In genomic region chr5:6370580-6370979, GRCh38 we compare ENCODE assay signal across 27 cellular contexts. TPM values are rescaled to one million over a fixed set of nuclear protein-coding genes. Genes with fewer than 3 reads are reported as not detected.
A peak's percentile ranks its signal among the peaks of the same experiment; 100 is the strongest.
DNase-seq lines count a peak whose midpoint lies in the region; ATAC-seq, FAIRE-seq and TF ChIP-seq lines count a peak whose summit lies in the region.
"Had no signal": no experiment of that assay in that cellular context is flagged by ENCODE, and none has a peak within 500 bp of the region (broad histone marks: within the 10 kb centered on the region; RNA-seq: fewer than 3 reads in every experiment).

No MANE protein-coding gene starts in this region.

- no peak overlapping the region for H3K4me2 ChIP-seq in DND-41 (ENCODE audit: insufficient read depth, low read length)

- no peaks in the 10 kb centered on the region for H3K27me3 ChIP-seq in DND-41 (ENCODE audit: insufficient read depth, low read length, poor library complexity)
- H3K27me3 ChIP-seq in WERI-Rb-1 (ENCODE audit: insufficient read depth, low read depth, severe bottlenecking) = no peaks in the 10 kb centered on the region
- H3K27me3 ChIP-seq in MG63 = no peaks in the 10 kb centered on the region
- H3K27me3 ChIP-seq: ascending aorta, SJSA1 had no signal

- H3K9me3 Mint-ChIP-seq in natural killer cell = no peaks in the 10 kb centered on the region
- H3K9me3 Mint-ChIP-seq: naive B cell; stimulated activated effector memory CD8-positive, alpha-beta T cell treated with anti-CD3 and anti-CD28 coated beads, Interleukin-12 subunit alpha, Interleukin-12 subunit beta, amount 100 ng/mL, for 72 hours had no signal

- intact Hi-C loops in natural killer cell (cut with micrococcal nuclease) = loop anchor here (10.0 kb wide), 1 partner anchor 876 kb away; no protein-coding TSS in a partner anchor

- H3K9me3 ChIP-seq in DND-41 (ENCODE audit: insufficient read depth, low read length, severe bottlenecking) = no peaks in the 10 kb centered on the region
- H3K9me3 ChIP-seq in WERI-Rb-1 (ENCODE audit: severe bottlenecking) = no peaks in the 10 kb centered on the region
- no peaks in the 10 kb centered on the region for H3K9me3 ChIP-seq in MG63
- H3K9me3 ChIP-seq: ascending aorta, Caco-2, SJSA1 had no signal

- peaks cover 26% of the 10 kb centered on the region for H3K36me3 Mint-ChIP-seq in natural killer cell

- no peak overlapping the region for H3K4me3 ChIP-seq in DND-41 (ENCODE audit: low read depth in 1 of 2, low read length in 2 of 2)
- no peak overlapping the region for H3K4me3 ChIP-seq in WERI-Rb-1 (ENCODE audit: low read depth, low read length)
- no peak overlapping the region for H3K4me3 ChIP-seq in MG63
- H3K4me3 ChIP-seq: ascending aorta, SJSA1 had no signal

- H3K36me3 ChIP-seq in DND-41 (ENCODE audit: insufficient read depth, low read length) (peaks cover 81% of the 10 kb centered on the region), WERI-Rb-1 (peaks cover 66% of the 10 kb centered on the region), MG63 (peaks cover 63% of the 10 kb centered on the region)

- TF ChIP-seq CTCF in DND-41 (IDR thresholded peaks at IDR 0.05; ENCODE audit: borderline replicate concordance, extremely low read depth, low read length, poor library complexity, severe bottlenecking) (no peak), WERI-Rb-1 (IDR thresholded peaks at IDR 0.05; ENCODE audit: low read depth, low read length) (peak; percentile 14; the same call in 1 of the 2 replicates), natural killer cell (IDR thresholded peaks at IDR 0.05) (no peak)

- H3K27ac ChIP-seq in DND-41 (ENCODE audit: low read length) (no peak overlapping the region), WERI-Rb-1 (no peak overlapping the region)
- H3K27ac ChIP-seq: ascending aorta, HL-60, SJSA1 had no signal

- DNase-seq in DND-41 = no peak
- no peak for DNase-seq in GM12891 (ENCODE audit: insufficient read length, low spot score)
- DNase-seq in WERI-Rb-1 = no peak
- DNase-seq in islet precursor cell = peak; percentile 49
- no peak for DNase-seq in MG63
- no peak for DNase-seq in natural killer cell
- DNase-seq: activated CD4-positive, alpha-beta T cell treated with anti-CD3 and anti-CD28 coated beads for 48 hours; Caco-2; cortex of kidney; GF-D8; naive B cell; NCI-H146; NCI-H446; NCI-H748 treated with DMSO at 0.1 percent for 48 hours; RPMI8226; stimulated activated CD4-positive, alpha-beta T cell treated with anti-CD3 and anti-CD28 coated beads, Interleukin-15, amount 100 ng/mL, for 24 hours; stimulated activated CD4-positive, alpha-beta T cell treated with anti-CD3 and anti-CD28 coated beads, Interleukin-4, amount 100 ng/mL, for 4 hours; T1000; trophoblast cell had no signal

- H3K4me1 Mint-ChIP-seq in natural killer cell = peaks cover 35 to 37% of the 10 kb centered on the region in 2 donors

- peaks cover 2% of the 10 kb centered on the region; the same call in 1 of the 2 replicates for H3K4me1 ChIP-seq in DND-41 (ENCODE audit: insufficient read depth, low read length)
- H3K4me1 ChIP-seq: ascending aorta, Caco-2 had no signal

- peaks cover 23% of the 10 kb centered on the region for H3K79me2 ChIP-seq in DND-41 (ENCODE audit: insufficient read depth, low read length)

- TF ChIP-seq POLR2A in GM12891 (IDR thresholded peaks at IDR 0.05; ENCODE audit: low read depth, low read length) = no peak; the same call in 1 of the 2 replicates

- peaks cover 25% of the 10 kb centered on the region; the same call in 1 of the 2 replicates for H4K20me1 ChIP-seq in DND-41 (ENCODE audit: insufficient read depth, low read length)

- no peak for FAIRE-seq in GM12891 (lab: Jason Lieb, UNC)
- FAIRE-seq: GM18507, GM19239 had no signal

- no peak overlapping the region for H3K4me3 Mint-ChIP-seq in natural killer cell
- H3K4me3 Mint-ChIP-seq: stimulated activated effector memory CD8-positive, alpha-beta T cell treated with anti-CD3 and anti-CD28 coated beads, Interleukin-12 subunit alpha, Interleukin-12 subunit beta, amount 100 ng/mL, for 72 hours had no signal

- H3K9ac ChIP-seq in DND-41 (ENCODE audit: low read depth, low read length) = no peak overlapping the region

- ATAC-seq in DND-41 (ENCODE audit: insufficient read depth, low read depth) = peak; percentile 30; the same call in 1 of the 3 replicates
- no peak for ATAC-seq in natural killer cell
- no peak for ATAC-seq in HG02678 (IDR thresholded peaks at IDR 0.05; ENCODE audit: unreplicated experiment)
- ATAC-seq: esophagus mucosa; stimulated activated effector memory CD8-positive, alpha-beta T cell treated with anti-CD3 and anti-CD28 coated beads, Interleukin-12 subunit alpha, Interleukin-12 subunit beta, amount 100 ng/mL, for 72 hours had no signal

- H2AFZ ChIP-seq in DND-41 (ENCODE audit: low read depth, low read length) = no peak overlapping the region

- peak overlapping the region in 1 of 2 donors; percentile 9 for H3K27ac Mint-ChIP-seq in natural killer cell

- no peaks in the 10 kb centered on the region for H3K27me3 Mint-ChIP-seq in natural killer cell (ENCODE audit: low read depth in 2 of 2)
- H3K27me3 Mint-ChIP-seq: naive B cell had no signal

TF ChIP-seq in GM12891, 5 proteins besides CTCF, POLR2A, EP300 and RAD21:
- peak; percentile 57; the same call in 1 of the 2 replicates for TF ChIP-seq POLR2AphosphoS5 (IDR thresholded peaks at IDR 0.05; ENCODE audit: low read depth, low read length)
- TF ChIP-seq SPI1 (IDR thresholded peaks at IDR 0.05; ENCODE audit: low read depth, low read length) = no peak
- TF ChIP-seq TAF1 (IDR thresholded peaks at IDR 0.05; ENCODE audit: low read depth, low read length) = no peak
- no peak for TF ChIP-seq PAX5 (IDR thresholded peaks at IDR 0.05; ENCODE audit: insufficient read depth, low read length, severe bottlenecking)
- no peak for TF ChIP-seq POU2F2 (IDR thresholded peaks at IDR 0.05; ENCODE audit: low read depth, low read length)

RNA-seq across cellular contexts. Expression of gene MED10, which starts 7.8 kb away (rescaled TPM):
- 57.6 TPM for polyA plus RNA-seq in GM12891 (2012; ENCODE audit: low read depth, missing spikeins)
- 97.9 and 127 TPM in 2 replicates for total RNA-seq in MG63 (2014; rRNA removed; shearing (Covaris generic); ENCODE audit: low replicate concordance)
- total RNA-seq in natural killer cell = 10 to 100 TPM; 64.4 to 68.5 (median 64.5) TPM
